Comparison of ENCODE assay signal across 15 cellular contexts in the genomic region with DNA sequence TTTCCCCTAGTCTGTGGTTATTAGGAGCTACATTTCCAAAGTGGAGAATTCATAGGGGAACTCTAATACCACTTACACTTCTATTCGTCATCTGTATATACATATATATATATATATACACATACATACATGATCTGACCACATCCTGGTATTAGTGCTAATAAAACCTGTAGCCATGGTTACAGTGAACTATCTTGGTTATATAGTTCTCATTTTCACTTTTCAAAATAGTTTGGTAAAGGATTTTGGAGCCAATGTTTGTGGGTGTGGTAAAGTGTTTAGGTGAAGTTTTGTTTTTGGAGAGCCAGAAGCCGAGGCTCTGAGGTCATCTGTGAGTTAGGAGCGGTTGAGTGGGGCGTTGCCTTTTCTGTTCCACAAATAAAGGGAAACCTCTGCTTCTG. TPM values are rescaled to one million over a fixed set of nuclear protein-coding genes. Genes with fewer than 3 reads are reported as not detected.
DNase-seq lines count a peak whose midpoint lies in the region; ATAC-seq and TF ChIP-seq lines count a peak whose summit lies in the region.
"Had no signal": no experiment of that assay in that cellular context is flagged by ENCODE, and none has a peak within 500 bp of the region (broad histone marks: within the 10 kb centered on the region; RNA-seq: fewer than 3 reads in every experiment).

No MANE protein-coding gene starts in this region.

- H3K36me3 ChIP-seq in endodermal cell (ENCODE audit: control insufficient read depth, insufficient read depth, low read length) = peaks cover 10% of the 10 kb centered on the region

- WGBS in endodermal cell (ENCODE audit: insufficient coverage in 1 of 2, insufficient read length in 1 of 2), 2 experiments = 94 to 98% methylated on average over 3 of the region's 4 CpGs

- ATAC-seq in GM18499 (IDR thresholded peaks at IDR 0.05; ENCODE audit: insufficient read depth, unreplicated experiment) (peak; percentile 68), HG03095 (IDR thresholded peaks at IDR 0.05; ENCODE audit: unreplicated experiment) (peak; percentile 79), T-helper 17 cell (peak; percentile 33), left lobe of liver (no peak)
- ATAC-seq: left lung, Panc1 had no signal

- no peaks in the 10 kb centered on the region for H3K9me3 ChIP-seq in T-helper 17 cell (ENCODE audit: control insufficient read depth, low read length, poor library complexity, severe bottlenecking)
- H3K9me3 ChIP-seq in endodermal cell (ENCODE audit: control insufficient read depth, low read length) = no peaks in the 10 kb centered on the region
- H3K9me3 ChIP-seq: left lung, thoracic aorta had no signal

- DNase-seq in GM20000 (ENCODE audit: low spot score) = peak; percentile 44
- no peak for DNase-seq in T-helper 17 cell
- no peak for DNase-seq in NCI-H1105 (lab: John Stamatoyannopoulos, UW)
- DNase-seq in endodermal cell = no peak
- DNase-seq in left lobe of liver (ENCODE audit: low spot score) = no peak
- DNase-seq in coronary artery (ENCODE audit: low spot score) = no peak
- DNase-seq: activated effector memory CD4-positive, alpha-beta T cell treated with Interleukin-2 at 50 U/mL for 16 hours; left lung; NCI-H1694 treated with DMSO at 0.1 percent for 48 hours; posterior cingulate gyrus; stimulated activated CD4-positive, alpha-beta T cell treated with anti-CD3 and anti-CD28 coated beads, Interleukin-4, amount 100 ng/mL, for 4 hours had no signal

- peaks cover 9% of the 10 kb centered on the region for H3K4me1 ChIP-seq in endodermal cell (ENCODE audit: control insufficient read depth, insufficient read depth, low read length)

- H3K27ac ChIP-seq in endodermal cell (ENCODE audit: low read depth, low read length) (no peak overlapping the region), coronary artery (no peak overlapping the region)
- H3K27ac ChIP-seq: thoracic aorta had no signal

- H3K27me3 Mint-ChIP-seq in T-helper 17 cell = no peaks in the 10 kb centered on the region
- H3K27me3 Mint-ChIP-seq in endodermal cell (ENCODE audit: insufficient read depth) = no peaks in the 10 kb centered on the region

- H3K9me3 Mint-ChIP-seq in endodermal cell = no peaks in the 10 kb centered on the region

- no peak overlapping the region for H3K9ac ChIP-seq in endodermal cell (ENCODE audit: extremely low read depth, low read length, poor library complexity, severe bottlenecking)

- H3K4me1 Mint-ChIP-seq in T-helper 17 cell (peaks cover 53% of the 10 kb centered on the region), endodermal cell (peaks cover 27% of the 10 kb centered on the region)

- H3K27ac Mint-ChIP-seq in T-helper 17 cell (no peak overlapping the region), endodermal cell (no peak overlapping the region)

- H3K4me3 ChIP-seq in endodermal cell (ENCODE audit: low read length) (no peak overlapping the region), coronary artery (no peak overlapping the region)
- H3K4me3 ChIP-seq: left lung, thoracic aorta had no signal

- peaks cover 17% of the 10 kb centered on the region for H3K36me3 Mint-ChIP-seq in T-helper 17 cell (ENCODE audit: low read depth)
- peaks cover 10% of the 10 kb centered on the region for H3K36me3 Mint-ChIP-seq in endodermal cell (ENCODE audit: low read depth)

- H3K27me3 ChIP-seq in endodermal cell (ENCODE audit: control insufficient read depth, insufficient read depth, low read length, poor library complexity, severe bottlenecking) = no peaks in the 10 kb centered on the region
- H3K27me3 ChIP-seq: left lung had no signal

- no peak overlapping the region for H3K4me3 Mint-ChIP-seq in T-helper 17 cell
- H3K4me3 Mint-ChIP-seq in endodermal cell = no peak overlapping the region

- TF ChIP-seq CTCF in GM20000 (IDR thresholded peaks at IDR 0.05; ENCODE audit: extremely low read depth, missing control alignments) (no peak), endodermal cell (conservative IDR thresholded peaks at IDR 0.05) (no peak), coronary artery (IDR thresholded peaks at IDR 0.05) (no peak)

RNA-seq across cellular contexts. Expression of a gene that starts 17.9 kb away (rescaled TPM):
- total RNA-seq in T-helper 17 cell = 10 to 100 TPM; 29.0 to 31.5 TPM
- total RNA-seq in endodermal cell = 10 to 100 TPM in 1 of 2 donors, 1 to 10 TPM in 1; 9.2 to 12.9 TPM
- polyA plus RNA-seq in endodermal cell (2013, experiment 1 of 2) = 4.9 TPM
- polyA plus RNA-seq in endodermal cell (2013, experiment 2 of 2) = 4.3 TPM
- 5.9 TPM for total RNA-seq in left lobe of liver
